29 cellular contexts compared by ENCODE assay signal in the genomic region with DNA sequence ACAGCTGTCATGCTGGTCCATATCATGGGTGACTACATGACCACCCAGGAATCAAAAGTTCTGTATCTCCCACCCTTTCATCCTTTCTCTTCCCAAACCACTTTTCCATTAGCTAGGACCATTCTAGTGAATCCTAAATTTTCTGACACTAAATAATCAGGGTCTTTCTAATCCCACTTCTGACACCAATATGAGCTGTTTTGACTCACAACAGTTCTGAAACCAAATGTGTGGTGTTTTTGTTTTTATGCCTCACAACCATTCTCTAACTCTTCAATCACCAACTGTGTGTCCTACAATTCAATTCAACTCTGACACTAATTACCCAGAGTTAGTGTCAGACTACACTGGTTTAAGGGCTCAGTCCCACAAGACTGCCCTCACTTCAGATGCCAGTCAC.
"Had no signal": no experiment of that assay in that cellular context is flagged by ENCODE, and none has a peak within 500 bp of the region (broad histone marks: within the 10 kb centered on the region; RNA-seq: fewer than 3 reads in every experiment).

No MANE protein-coding gene starts in this region.

- H3K27ac Mint-ChIP-seq: activated B cell treated with CpG ODN at 0.5 μM for 24 hours; activated CD8-positive, alpha-beta T cell treated with anti-CD3 and anti-CD28 coated beads for 36 hours; activated naive CD8-positive, alpha-beta T cell; dendritic cell treated with granulocyte-macrophage colony-stimulating factor and Interleukin-4, amounts not matched to agents 40 ng/mL and 50 ng/mL, for 4 days; effector memory CD8-positive, alpha-beta T cell; T-helper 17 cell; T-helper 2 cell treated with Interferon-gamma antibody and Interleukin-4, amounts not matched to agents 5 μg/mL and 100 μg/mL, for 36 hours had no signal

- H3K27me3 Mint-ChIP-seq: activated B cell treated with CpG ODN at 0.5 μM for 24 hours; activated CD8-positive, alpha-beta T cell treated with anti-CD3 and anti-CD28 coated beads for 36 hours; activated naive CD8-positive, alpha-beta T cell; central memory CD8-positive, alpha-beta T cell; effector memory CD8-positive, alpha-beta T cell; T-helper 17 cell had no signal

- H3K36me3 ChIP-seq: WERI-Rb-1 had no signal

- H3K4me1 Mint-ChIP-seq: activated B cell treated with CpG ODN at 0.5 μM for 24 hours; central memory CD8-positive, alpha-beta T cell; T-helper 17 cell had no signal

- H3K27ac ChIP-seq: brain microvascular endothelial cell, coronary artery, dorsolateral prefrontal cortex, WERI-Rb-1 had no signal

- H3K4me3 Mint-ChIP-seq: activated B cell treated with CpG ODN at 0.5 μM for 24 hours; activated CD8-positive, alpha-beta T cell treated with anti-CD3 and anti-CD28 coated beads for 36 hours; activated naive CD8-positive, alpha-beta T cell; activated T-cell treated with anti-CD3 and anti-CD28 coated beads, Interleukin-2, amount 50 U/mL, for 4 hours; central memory CD8-positive, alpha-beta T cell; dendritic cell treated with granulocyte-macrophage colony-stimulating factor and Interleukin-4, amounts not matched to agents 40 ng/mL and 50 ng/mL, for 4 days; effector memory CD8-positive, alpha-beta T cell; T-helper 17 cell; T-helper 2 cell treated with Interferon-gamma antibody and Interleukin-4, amounts not matched to agents 5 μg/mL and 100 μg/mL, for 36 hours had no signal

- H3K4me3 ChIP-seq: coronary artery, dorsolateral prefrontal cortex had no signal

- DNase-seq: activated B cell treated with CpG ODN at 0.5 μM for 24 hours; activated CD4-positive, alpha-beta T cell treated with anti-CD3 and anti-CD28 coated beads for 48 hours; activated CD4-positive, alpha-beta T cell treated with anti-CD3 and anti-CD28 coated beads, Interleukin-2, amount 50 U/mL, for 1 hour; activated CD4-positive, alpha-beta T cell treated with anti-CD3 and anti-CD28 coated beads, Interleukin-2, amount 50 U/mL, for 48 hours; activated CD8-positive, alpha-beta memory T cell treated with anti-CD3 and anti-CD28 coated beads for 24 hours; activated CD8-positive, alpha-beta T cell treated with anti-CD3 and anti-CD28 coated beads for 36 hours; activated effector memory CD4-positive, alpha-beta T cell treated with Interleukin-2 at 50 U/mL for 16 hours; activated gamma-delta T cell treated with Interleukin-2 at 50 U/mL for 16 hours; activated naive CD4-positive, alpha-beta T cell treated with anti-CD3 and anti-CD28 coated beads, Interleukin-2, amount 50 U/mL, for 16 hours; activated naive CD4-positive, alpha-beta T cell treated with Interleukin-2 at 50 U/mL for 16 hours; activated T-cell treated with anti-CD3 and anti-CD28 coated beads, Interleukin-2, amount 50 U/mL, for 4 hours; amniotic stem cell; anterior cingulate cortex; brain microvascular endothelial cell; dorsolateral prefrontal cortex; effector memory CD8-positive, alpha-beta T cell; foreskin fibroblast; head of caudate nucleus; T-helper 1 cell; T-helper 17 cell; T1000; WERI-Rb-1 had no signal

- ATAC-seq: activated CD4-positive, CD25-positive, alpha-beta regulatory T cell treated with anti-CD3 and anti-CD28 coated beads, Interleukin-2, amount 50 U/mL, for 24 hours; activated CD8-positive, alpha-beta T cell treated with anti-CD3 and anti-CD28 coated beads for 36 hours; activated T-cell treated with anti-CD3 and anti-CD28 coated beads, Interleukin-2, amount 50 U/mL, for 4 hours; effector memory CD8-positive, alpha-beta T cell; esophagus mucosa; T-helper 17 cell had no signal

- H3K27me3 ChIP-seq: brain microvascular endothelial cell, dorsolateral prefrontal cortex had no signal
